In genomic region chr22:33321466-33321865, GRCh38 we compare ENCODE assay signal across 26 cellular contexts.
"Had no signal": no experiment of that assay in that cellular context is flagged by ENCODE, and none has a peak within 500 bp of the region (broad histone marks: within the 10 kb centered on the region; RNA-seq: fewer than 3 reads in every experiment).

No MANE protein-coding gene starts in this region.

- H3K36me3 Mint-ChIP-seq: activated naive CD8-positive, alpha-beta T cell treated with anti-CD3 and anti-CD28 coated beads, Interleukin-2, amount 10 ng/mL, durations not matched to agents 7 days and 5 days had no signal

- H3K4me1 ChIP-seq: colonic mucosa, esophagus squamous epithelium, gastrocnemius medialis, pancreas, tibial artery had no signal

- FAIRE-seq: bronchial epithelial cell, pancreas had no signal

- H3K4me1 Mint-ChIP-seq: activated naive CD8-positive, alpha-beta T cell treated with anti-CD3 and anti-CD28 coated beads, Interleukin-2, amount 10 ng/mL, durations not matched to agents 7 days and 5 days; endodermal cell had no signal

- H3K36me3 ChIP-seq: colonic mucosa, esophagus squamous epithelium, gastrocnemius medialis, neutrophil, pancreas had no signal

- ATAC-seq: activated T-cell treated with anti-CD3 and anti-CD28 coated beads, Interleukin-2, amount 50 U/mL, for 4 hours; gastrocnemius medialis; heart left ventricle; left cardiac atrium; pancreas; right cardiac atrium; stimulated activated naive CD8-positive, alpha-beta T cell treated with anti-CD3 and anti-CD28 coated beads, Interleukin-15, amount 100 ng/mL, for 72 hours had no signal

- H3K9me3 Mint-ChIP-seq: endodermal cell, nephron had no signal

- H3K27me3 Mint-ChIP-seq: activated naive CD8-positive, alpha-beta T cell treated with anti-CD3 and anti-CD28 coated beads, Interleukin-2, amount 10 ng/mL, durations not matched to agents 7 days and 5 days; stimulated activated naive CD8-positive, alpha-beta T cell treated with anti-CD3 and anti-CD28 coated beads, Interleukin-15, amount 100 ng/mL, for 72 hours had no signal

- H3K27ac Mint-ChIP-seq: activated naive CD8-positive, alpha-beta T cell treated with anti-CD3 and anti-CD28 coated beads, Interleukin-2, amount 10 ng/mL, durations not matched to agents 7 days and 5 days; activated T-helper 2 cell treated with anti-CD3 and anti-CD28 coated beads, Interferon-gamma antibody, Interleukin-2, Interleukin-4, amounts not matched to agents 10 μg/mL and 5 μg/mL and 100 μg/mL, durations not matched to agents 14 hours and 24 hours and 36 hours; endodermal cell; nephron; stimulated activated naive CD8-positive, alpha-beta T cell treated with anti-CD3 and anti-CD28 coated beads, Interleukin-15, amount 100 ng/mL, for 72 hours; T-helper 2 cell treated with Interferon-gamma antibody and Interleukin-4, amounts not matched to agents 5 μg/mL and 100 μg/mL, for 36 hours had no signal

- H3K27me3 ChIP-seq: colonic mucosa, esophagus squamous epithelium, gastrocnemius medialis, heart left ventricle, neutrophil, pancreas, tibial artery had no signal

- H3K4me3 ChIP-seq: colonic mucosa, esophagus squamous epithelium, gastrocnemius medialis, heart left ventricle, pancreas, tibial artery had no signal

- H3K9me3 ChIP-seq: colonic mucosa, esophagus squamous epithelium, gastrocnemius medialis, heart left ventricle, neutrophil, pancreas, tibial artery had no signal

- H3K4me3 Mint-ChIP-seq: activated naive CD8-positive, alpha-beta T cell treated with anti-CD3 and anti-CD28 coated beads, Interleukin-2, amount 10 ng/mL, durations not matched to agents 7 days and 5 days; activated T-cell treated with anti-CD3 and anti-CD28 coated beads, Interleukin-2, amount 50 U/mL, for 4 hours; endodermal cell; nephron; stimulated activated naive CD8-positive, alpha-beta T cell treated with anti-CD3 and anti-CD28 coated beads, Interleukin-15, amount 100 ng/mL, for 72 hours; T-helper 2 cell treated with Interferon-gamma antibody and Interleukin-4, amounts not matched to agents 5 μg/mL and 100 μg/mL, for 36 hours had no signal

- H3K27ac ChIP-seq: colonic mucosa, esophagus squamous epithelium, gastrocnemius medialis, heart left ventricle, neutrophil, pancreas, tibial artery, VCaP had no signal

- DNase-seq: activated CD4-positive, alpha-beta T cell treated with anti-CD3 and anti-CD28 coated beads, Interleukin-2, amount 50 U/mL, for 1 hour; activated CD4-positive, CD25-positive, alpha-beta regulatory T cell treated with anti-CD3 and anti-CD28 coated beads, Interleukin-2, amount 50 U/mL, for 72 hours; activated CD8-positive, alpha-beta memory T cell treated with anti-CD3 and anti-CD28 coated beads for 24 hours; activated CD8-positive, alpha-beta memory T cell treated with anti-CD3 and anti-CD28 coated beads, Interleukin-2, amount 50 U/mL, for 4 hours; activated naive CD4-positive, alpha-beta T cell treated with Interleukin-2 at 50 U/mL for 16 hours; activated naive CD8-positive, alpha-beta T cell treated with anti-CD3 and anti-CD28 coated beads, Interleukin-2, amount 10 ng/mL, durations not matched to agents 7 days and 5 days; activated T-cell treated with anti-CD3 and anti-CD28 coated beads, Interleukin-2, amount 50 U/mL, for 4 hours; amygdala; colonic mucosa; endodermal cell; esophagus squamous epithelium; gastrocnemius medialis; heart left ventricle; islet precursor cell; left cardiac atrium; pancreas; right cardiac atrium; stimulated activated CD4-positive, alpha-beta T cell treated with anti-CD3 and anti-CD28 coated beads, Interleukin-4, amount 100 ng/mL, for 4 hours; stimulated activated naive CD8-positive, alpha-beta T cell treated with anti-CD3 and anti-CD28 coated beads, Interleukin-15, amount 100 ng/mL, for 72 hours; tibial artery had no signal
